In the genomic region with DNA sequence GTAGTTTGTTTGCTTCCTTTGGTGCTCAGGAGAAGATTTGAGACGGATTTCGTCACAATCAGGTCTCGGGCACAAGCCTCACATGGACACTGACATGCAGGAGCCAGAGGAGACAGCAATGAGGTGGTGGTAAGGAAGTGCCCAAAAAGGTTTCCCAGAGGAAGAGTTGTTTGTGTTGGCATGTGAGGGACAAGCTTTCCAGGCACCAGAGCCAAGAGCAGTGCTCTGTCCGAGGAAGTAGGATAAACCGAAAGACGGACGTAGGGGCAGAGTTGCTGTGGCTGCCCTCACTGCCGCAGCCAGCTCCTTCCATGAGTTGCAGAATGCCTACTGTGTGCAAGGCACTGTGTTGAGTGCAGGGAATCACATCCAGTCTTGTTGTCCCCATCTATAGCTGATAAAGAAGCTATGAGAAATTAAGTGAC, we compare ENCODE assay signal across 1 cellular context.
TF ChIP-seq lines count a peak whose summit lies in the region.

No MANE protein-coding gene starts in this region.

TF ChIP-seq in H1, 55 proteins besides CTCF, POLR2A, EP300 and RAD21:
- TF ChIP-seq BACH1 (IDR thresholded peaks at IDR 0.05; ENCODE audit: low read length), result no peak
- no peak for TF ChIP-seq CBX8 (IDR thresholded peaks at IDR 0.05; ENCODE audit: borderline replicate concordance, low read depth, low read length)
- no peak for TF ChIP-seq TAF7 (optimal IDR thresholded peaks at IDR 0.05; ENCODE audit: borderline replicate concordance, low read depth, low read length)
- TF ChIP-seq TEAD4 (IDR thresholded peaks at IDR 0.05; ENCODE audit: low read depth, low read length), result no peak
- TF ChIP-seq MAFK (IDR thresholded peaks at IDR 0.05; ENCODE audit: low read depth, low read length), result no peak
- TF ChIP-seq, protein P1, sequence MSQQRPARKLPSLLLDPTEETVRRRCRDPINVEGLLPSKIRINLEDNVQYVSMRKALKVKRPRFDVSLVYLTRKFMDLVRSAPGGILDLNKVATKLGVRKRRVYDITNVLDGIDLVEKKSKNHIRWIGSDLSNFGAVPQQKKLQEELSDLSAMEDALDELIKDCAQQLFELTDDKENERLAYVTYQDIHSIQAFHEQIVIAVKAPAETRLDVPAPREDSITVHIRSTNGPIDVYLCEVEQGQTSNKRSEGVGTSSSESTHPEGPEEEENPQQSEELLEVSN (IDR thresholded peaks at IDR 0.05), result no peak
- no peak for TF ChIP-seq TAF1 (IDR thresholded peaks at IDR 0.05; ENCODE audit: low read depth, low read length)
